In genomic region chr3:16841906-16842709, GRCh38 we compare ENCODE assay signal across 7 cellular contexts. TPM values are rescaled to one million over a fixed set of nuclear protein-coding genes. Genes with fewer than 3 reads are reported as not detected.
DNase-seq lines count a peak whose midpoint lies in the region; ATAC-seq and FAIRE-seq lines count a peak whose summit lies in the region.

No MANE protein-coding gene starts in this region.

- H4K20me1 ChIP-seq in GM23248 (ENCODE audit: insufficient read depth), result no peaks in the 10 kb centered on the region

- no peak overlapping the region for H2BK12ac ChIP-seq in neuronal stem cell (ENCODE audit: low read length)

- no peak overlapping the region for H3K4ac ChIP-seq in neuronal stem cell (ENCODE audit: low read length)

- H3K27ac Mint-ChIP-seq in activated naive CD8-positive, alpha-beta T cell treated with anti-CD3 and anti-CD28 coated beads, Interleukin-2, amount 50 U/mL, for 24 hours, result peak overlapping the region; percentile 93

- no peak overlapping the region for H3K4me3 ChIP-seq in neuronal stem cell (ENCODE audit: low read length in 2 of 2)
- no peak overlapping the region for H3K4me3 ChIP-seq in GM23248

- H3K79me2 ChIP-seq in GM23248 (ENCODE audit: insufficient read depth), result no peaks in the 10 kb centered on the region

- H2BK5ac ChIP-seq in neuronal stem cell (ENCODE audit: low read length), result no peak overlapping the region

- H4K8ac ChIP-seq in neuronal stem cell (ENCODE audit: low read depth, low read length), result no peak overlapping the region

- peak overlapping the region; percentile 27 for H3K14ac ChIP-seq in neuronal stem cell (ENCODE audit: low read length)

- no peak overlapping the region for H2BK15ac ChIP-seq in neuronal stem cell (ENCODE audit: low read length)

- H3K27me3 ChIP-seq in neuronal stem cell (ENCODE audit: control insufficient read depth in 3 of 3, insufficient read depth in 3 of 3, low read depth in 1 of 3, low read length in 3 of 3), result peaks cover 0 to 5% (median 0%) of the 10 kb centered on the region in 3 experiments
- no peaks in the 10 kb centered on the region for H3K27me3 ChIP-seq in GM23248 (replicated peaks; ENCODE audit: insufficient read depth)

- H3K4me2 ChIP-seq in neuronal stem cell (ENCODE audit: insufficient read depth, low read length, poor library complexity, severe bottlenecking) (no peak overlapping the region), GM23248 (ENCODE audit: unreplicated experiment) (no peak overlapping the region)

- H3K9ac ChIP-seq in neuronal stem cell (ENCODE audit: low read depth, low read length, poor library complexity) (peak overlapping the region; percentile 44), GM23248 (no peak overlapping the region)

- no CpG with 5 or more reads among the region's 12 CpGs for WGBS in neuronal stem cell (ENCODE audit: extremely low coverage in 2 of 2, insufficient read length in 2 of 2, insufficient replicate concordance in 1 of 2), 2 donors
- WGBS in GM23248 (ENCODE audit: low coverage in 1 of 2, low lambda C conversion rate in 2 of 2, missing lambda C conversion rate in 2 of 2), 2 experiments, result 79 to 80% methylated on average over 12 of the region's 12 CpGs

- no peaks in the 10 kb centered on the region for H3K9me2 ChIP-seq in GM23248 (ENCODE audit: insufficient read depth)

- H3K4me3 Mint-ChIP-seq in activated naive CD8-positive, alpha-beta T cell treated with anti-CD3 and anti-CD28 coated beads, Interleukin-2, amount 50 U/mL, for 24 hours, result peak overlapping the region; percentile 75

- H3K23ac ChIP-seq in neuronal stem cell (ENCODE audit: low read depth, low read length, poor library complexity), result no peak overlapping the region

- no peak overlapping the region for H2AK5ac ChIP-seq in neuronal stem cell (ENCODE audit: low read depth, low read length)

- H3K36me3 ChIP-seq in neuronal stem cell (replicated peaks in 1 of 2; ENCODE audit: control insufficient read depth in 2 of 2, insufficient read depth in 2 of 2, low read length in 2 of 2) (no peaks in the 10 kb centered on the region), GM23248 (ENCODE audit: low read depth) (no peaks in the 10 kb centered on the region)

- in situ Hi-C loops in GM23248 (cut with MboI), result no loop called here

- peak overlapping the region; percentile 54 for H4K91ac ChIP-seq in neuronal stem cell (ENCODE audit: low read depth, low read length, poor library complexity)

- H3K18ac ChIP-seq in neuronal stem cell (ENCODE audit: low read length), result peak overlapping the region; percentile 69

- H3F3A ChIP-seq in GM23248 (ENCODE audit: insufficient read depth), result no peaks in the 10 kb centered on the region

- H3K27ac ChIP-seq in neuronal stem cell (replicated peaks; ENCODE audit: low read length) (no peak overlapping the region), GM23248 (no peak overlapping the region)

- ATAC-seq in HG03064 (IDR thresholded peaks at IDR 0.05; ENCODE audit: low read depth, unreplicated experiment), result peak; percentile 62
- peak; percentile 95 for ATAC-seq in activated naive CD8-positive, alpha-beta T cell treated with anti-CD3 and anti-CD28 coated beads, Interleukin-2, amount 50 U/mL, for 24 hours

- H3K27me3 Mint-ChIP-seq in activated naive CD8-positive, alpha-beta T cell treated with anti-CD3 and anti-CD28 coated beads, Interleukin-2, amount 50 U/mL, for 24 hours, result no peaks in the 10 kb centered on the region

- peak; percentile 13 for DNase-seq in GM19239 (ENCODE audit: insufficient read length, low spot score)
- DNase-seq in T follicular helper cell (ENCODE audit: low read depth), result peak; percentile 51
- DNase-seq in activated naive CD8-positive, alpha-beta T cell treated with anti-CD3 and anti-CD28 coated beads, Interleukin-2, amount 50 U/mL, for 24 hours, result peak; percentile 68
- no peak for DNase-seq in neuronal stem cell (ENCODE audit: low spot score)
- DNase-seq in ureter (ENCODE audit: low spot score), result peak; percentile 50
- no peak for DNase-seq in GM23248

- no peak overlapping the region for H2BK120ac ChIP-seq in neuronal stem cell (ENCODE audit: low read depth, low read length)

- peak; percentile 94 for FAIRE-seq in GM19239 (lab: Jason Lieb, UNC)

- H3K9me3 ChIP-seq in neuronal stem cell (replicated peaks in 1 of 2; ENCODE audit: control insufficient read depth in 2 of 2, insufficient read depth in 1 of 2, low read depth in 1 of 2, low read length in 2 of 2), result no peaks in the 10 kb centered on the region
- no peaks in the 10 kb centered on the region for H3K9me3 ChIP-seq in GM23248 (ENCODE audit: low read depth)

- no peaks in the 10 kb centered on the region for H3K79me1 ChIP-seq in neuronal stem cell (ENCODE audit: low read depth, low read length)

- H2AFZ ChIP-seq in neuronal stem cell (ENCODE audit: low read length), result peak overlapping the region; percentile 14
- no peak overlapping the region for H2AFZ ChIP-seq in GM23248

- H3K36me3 Mint-ChIP-seq in activated naive CD8-positive, alpha-beta T cell treated with anti-CD3 and anti-CD28 coated beads, Interleukin-2, amount 50 U/mL, for 24 hours (ENCODE audit: low read depth), result no peaks in the 10 kb centered on the region

- H3K4me1 Mint-ChIP-seq in activated naive CD8-positive, alpha-beta T cell treated with anti-CD3 and anti-CD28 coated beads, Interleukin-2, amount 50 U/mL, for 24 hours, result peaks cover 78% of the 10 kb centered on the region

- H3K9me3 Mint-ChIP-seq in activated naive CD8-positive, alpha-beta T cell treated with anti-CD3 and anti-CD28 coated beads, Interleukin-2, amount 50 U/mL, for 24 hours, result no peaks in the 10 kb centered on the region

- peaks cover 3 to 4% of the 10 kb centered on the region in 2 donors for H3K4me1 ChIP-seq in neuronal stem cell (ENCODE audit: control insufficient read depth in 2 of 2, insufficient read depth in 1 of 2, low read depth in 1 of 2, low read length in 2 of 2)
- no peaks in the 10 kb centered on the region for H3K4me1 ChIP-seq in GM23248 (ENCODE audit: insufficient read depth)

RNA-seq across cellular contexts. Expression of gene PLCL2, which starts 42.6 kb away (rescaled TPM):
- polyA plus RNA-seq in neuronal stem cell (2013, experiment 1 of 2), result 3.1 TPM
- polyA plus RNA-seq in neuronal stem cell (2013, experiment 2 of 2), result 3.1 TPM
- 9.5 TPM for total RNA-seq in ureter
- 3.7 and 5.1 TPM in 2 replicates for total RNA-seq in GM23248 (2014; rRNA removed; shearing (Covaris generic))
- 1.4 TPM in 2 replicates for polyA plus RNA-seq in GM23248 (2016; fragmentation: Nextera tagmentation; extraction: Ambion mirVana)

Comparison
In these comparisons a context has a peak if more than half of its experiments do, and no peak if none do; other contexts are left out.
1. DNase-seq: peak in GM19239 (single experiment), T follicular helper cell (single experiment), activated naive CD8-positive, alpha-beta T cell treated with anti-CD3 and anti-CD28 coated beads, Interleukin-2, amount 50 U/mL, for 24 hours (single experiment) and ureter (single experiment); none in neuronal stem cell (single experiment) and GM23248 (single experiment).